Comparison of ENCODE assay signal across 1 cellular context in genomic region chr1:181141431-181141910, GRCh38.
A peak's percentile ranks its signal among the peaks of the same experiment; 100 is the strongest.
TF ChIP-seq lines count a peak whose summit lies in the region.

No MANE protein-coding gene starts in this region.

TF ChIP-seq in K562, 482 proteins besides CTCF, POLR2A, EP300 and RAD21 (continued from another document and continues in another):
- TF ChIP-seq MGA (IDR thresholded peaks at IDR 0.05) (no peak; the same call in 1 of the 2 replicates), ZNF655 (CRISPR knock-in tag; IDR thresholded peaks at IDR 0.05) (no peak), FOS (IDR thresholded peaks at IDR 0.05; ENCODE audit: extremely low read depth, insufficient read length) (no peak), MAX (CRISPR knock-in tag; IDR thresholded peaks at IDR 0.05) (no peak), SMAD4 (CRISPR knock-in tag; conservative IDR thresholded peaks at IDR 0.05) (peak; percentile 79), TFAM (CRISPR knock-in tag; conservative IDR thresholded peaks at IDR 0.05) (no peak), CBFB (CRISPR knock-in tag; IDR thresholded peaks at IDR 0.05) (no peak), ZBTB1 (CRISPR knock-in tag; IDR thresholded peaks at IDR 0.05; ENCODE audit: borderline replicate concordance, low read depth) (no peak), SIN3A (IDR thresholded peaks at IDR 0.05; ENCODE audit: borderline replicate concordance in 2 of 2, control insufficient read depth in 1 of 2, low read depth in 2 of 2, low read length in 2 of 2) (no peak), E2F6 (IDR thresholded peaks at IDR 0.05; ENCODE audit: borderline replicate concordance in 1 of 2, extremely low read depth in 1 of 2, insufficient read depth in 1 of 2, insufficient read length in 1 of 2, low read depth in 1 of 2, low read length in 1 of 2, poor library complexity in 1 of 2, severe bottlenecking in 1 of 2) (peak in 1 of 2 experiments; percentile 15), ZBTB7A (IDR thresholded peaks at IDR 0.05; ENCODE audit: borderline replicate concordance, control insufficient read depth, low read depth, low read length) (peak; percentile 72; the same call in 1 of the 2 replicates), GABPB1 (CRISPR knock-in tag; IDR thresholded peaks at IDR 0.05) (peak; percentile 50; the same call in 1 of the 2 replicates), CHD2 (IDR thresholded peaks at IDR 0.05; ENCODE audit: low read depth, low read length) (no peak), CHD1 (IDR thresholded peaks at IDR 0.05; ENCODE audit: low read length) (no peak), ADNP (tag; IDR thresholded peaks at IDR 0.05) (no peak), ARID3B (CRISPR knock-in tag; IDR thresholded peaks at IDR 0.05; ENCODE audit: borderline replicate concordance) (no peak), FOSL1 (tag; conservative IDR thresholded peaks at IDR 0.05) (peak; percentile 53), MAFG (tag; conservative IDR thresholded peaks at IDR 0.05) (peak; percentile 62), ZBTB34 (CRISPR knock-in tag; IDR thresholded peaks at IDR 0.05) (no peak), GTF2E2 (tag; IDR thresholded peaks at IDR 0.05) (peak; percentile 54; the same call in 1 of the 2 replicates), ATF7 (IDR thresholded peaks at IDR 0.05) (peak; percentile 97), ZNF384 (IDR thresholded peaks at IDR 0.05; ENCODE audit: low read depth, low read length) (no peak), ETV5 (CRISPR knock-in tag; IDR thresholded peaks at IDR 0.05; ENCODE audit: low read depth) (peak; percentile 64; the same call in 1 of the 2 replicates), SMC3 (conservative IDR thresholded peaks at IDR 0.05; ENCODE audit: insufficient read depth, low read depth, low read length) (no peak), ZNF592 (IDR thresholded peaks at IDR 0.05) (peak; percentile 94), KAT2B (IDR thresholded peaks at IDR 0.05; ENCODE audit: low read depth, low read length) (no peak), ATF1 (CRISPR knock-in tag; IDR thresholded peaks at IDR 0.05) (no peak), ATF1 (tag; IDR thresholded peaks at IDR 0.05) (peak; percentile 80), ZNF436 (CRISPR knock-in tag; IDR thresholded peaks at IDR 0.05) (no peak)
